11 cellular contexts compared by ENCODE assay signal in the genomic region with DNA sequence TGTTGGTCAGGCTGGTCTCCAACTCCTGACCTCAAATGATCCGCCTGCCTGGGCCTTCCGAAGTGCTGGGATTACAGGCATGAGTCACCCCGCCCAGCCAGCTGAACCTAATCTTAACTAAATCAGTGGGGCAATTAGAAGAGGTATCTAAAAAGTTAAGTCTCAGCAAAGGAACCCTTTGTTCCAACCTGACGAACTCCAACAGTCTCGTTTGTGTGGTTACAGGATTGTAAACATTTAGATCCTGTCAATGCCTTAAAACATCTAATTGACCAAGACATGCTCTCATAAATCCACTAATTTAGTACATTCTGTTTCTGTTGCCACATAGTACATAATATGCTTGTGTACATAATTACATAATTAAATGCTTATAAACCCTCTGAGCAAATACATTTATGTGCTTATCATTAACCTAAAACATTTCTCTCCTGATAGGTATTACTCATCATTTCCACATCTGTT. TPM values are rescaled to one million over a fixed set of nuclear protein-coding genes. Genes with fewer than 3 reads are reported as not detected.
DNase-seq lines count a peak whose midpoint lies in the region; ATAC-seq and TF ChIP-seq lines count a peak whose summit lies in the region.
"Had no signal": no experiment of that assay in that cellular context is flagged by ENCODE, and none has a peak within 500 bp of the region (broad histone marks: within the 10 kb centered on the region; RNA-seq: fewer than 3 reads in every experiment).

No MANE protein-coding gene starts in this region.

- no peak overlapping the region for H3K9ac ChIP-seq in HCT116 (ENCODE audit: low read length)

- peak overlapping the region; percentile 38 for H3K4me2 ChIP-seq in HCT116 (ENCODE audit: low read length)

- BruUV-seq in HCT116 (replicated peaks; lab: Mats Ljungman, UMichigan): no TSS peak

- ATAC-seq in HCT116 (peak; percentile 80), GM21825 (IDR thresholded peaks at IDR 0.05; ENCODE audit: unreplicated experiment) (no peak), HG02759 (IDR thresholded peaks at IDR 0.05; ENCODE audit: unreplicated experiment) (no peak), GM18867 (IDR thresholded peaks at IDR 0.05; ENCODE audit: unreplicated experiment) (no peak)
- ATAC-seq: left ventricle myocardium superior had no signal

- TF ChIP-seq POLR2A in HCT116 (IDR thresholded peaks at IDR 0.05; ENCODE audit: borderline replicate concordance, extremely low read depth, insufficient read depth, insufficient read length): no peak

- no peaks in the 10 kb centered on the region for H3K9me3 ChIP-seq in HCT116 (ENCODE audit: control insufficient read depth in 1 of 2, insufficient read depth in 1 of 2, low read depth in 1 of 2, low read length in 2 of 2)

- H3K4me1 ChIP-seq in HCT116 (ENCODE audit: control insufficient read depth in 1 of 2, insufficient read depth in 2 of 2, low read length in 2 of 2): peaks cover 11 to 19% of the 10 kb centered on the region in 2 experiments; a peak in 3 of 4 replicates

- RAD21 ChIA-PET in HCT116 (lab: Charles Lee; ENCODE audit: low non-redundant PET in 1 of 2, low total read pairs in 2 of 2, uncharacterized antibody in 2 of 2, unreplicated experiment in 2 of 2): no interaction called here

- H3K27me3 ChIP-seq in HCT116 (ENCODE audit: insufficient read depth, low read length): no peaks in the 10 kb centered on the region

- no peaks in the 10 kb centered on the region for H3K36me3 ChIP-seq in HCT116 (ENCODE audit: control insufficient read depth in 1 of 2, insufficient read depth in 2 of 2, low read length in 2 of 2)

- DNase-seq in A172 (ENCODE audit: low spot score) (peak; percentile 80), HCT116 (ENCODE audit: low read depth, low spot score) (peak; percentile 39), RWPE1 (ENCODE audit: low spot score) (peak; percentile 49), fibroblast of pulmonary artery (ENCODE audit: low read depth) (peak; percentile 6), SIG-M5 (lab: John Stamatoyannopoulos, UW) (no peak)
- DNase-seq: activated CD4-positive, alpha-beta T cell treated with anti-CD3 and anti-CD28 coated beads for 4 hours; AML-193; left ventricle myocardium superior had no signal

- no peaks in the 10 kb centered on the region for H3K9me2 ChIP-seq in HCT116 (ENCODE audit: insufficient read depth)

- no peaks in the 10 kb centered on the region for H4K20me1 ChIP-seq in HCT116 (ENCODE audit: insufficient read depth)

- no peaks in the 10 kb centered on the region for H3K79me2 ChIP-seq in HCT116 (ENCODE audit: insufficient read depth, low read length)

- no peak for TF ChIP-seq RAD21 in HCT116 (IDR thresholded peaks at IDR 0.05; ENCODE audit: low read depth)

- TF ChIP-seq CTCF in HCT116 (IDR thresholded peaks at IDR 0.05 in 2 of 3, conservative IDR thresholded peaks at IDR 0.05 in 1 of 3; ENCODE audit: borderline replicate concordance in 1 of 3, insufficient read depth in 1 of 3, low read depth in 2 of 3, low read length in 2 of 3) (no peak), RWPE1 (conservative IDR thresholded peaks at IDR 0.05; ENCODE audit: low read depth) (no peak), fibroblast of pulmonary artery (IDR thresholded peaks at IDR 0.05; ENCODE audit: low read length, missing control alignments) (no peak)

- intact Hi-C loops in HCT116 (cut with micrococcal nuclease): no loop called here

- POLR2A ChIA-PET in HCT116 (lab: Charles Lee) (no interaction called here), RWPE1 (lab: Yijun Ruan, JAX; ENCODE audit: low non-redundant PET) (no interaction called here)

- H3K27ac ChIP-seq in HCT116 (ENCODE audit: low read depth, low read length): no peak overlapping the region
- peak overlapping the region; percentile 50 for H3K27ac ChIP-seq in RWPE1

- H3K4me3 ChIP-seq in HCT116 (replicated peaks in 1 of 2; ENCODE audit: low read depth in 1 of 2, low read length in 2 of 2) (no peak overlapping the region), fibroblast of pulmonary artery (replicated peaks; ENCODE audit: low read depth, low read length) (no peak overlapping the region)

- CTCF ChIA-PET in HCT116 (lab: Charles Lee): no interaction called here
- CTCF ChIA-PET in RWPE1 (lab: Yijun Ruan, JAX): interaction anchor here (0.5 kb wide), 1 partner anchor 10 kb away, joined by 3 read pairs; no protein-coding TSS in a partner anchor

- peak overlapping the region; percentile 87 for H2AFZ ChIP-seq in HCT116 (ENCODE audit: low read depth, low read length, poor library complexity, severe bottlenecking)

TF ChIP-seq in HCT116, 20 proteins besides CTCF, POLR2A, EP300 and RAD21:
- TF ChIP-seq JUND (IDR thresholded peaks at IDR 0.05) (peak; percentile 36; the same call in 1 of the 2 replicates), TCF7L2 (IDR thresholded peaks at IDR 0.05; ENCODE audit: borderline replicate concordance, extremely low read depth, insufficient read depth, insufficient read length) (no peak), EGR1 (IDR thresholded peaks at IDR 0.05; ENCODE audit: low read depth) (no peak), SP1 (IDR thresholded peaks at IDR 0.05; ENCODE audit: low read depth) (0 out of 2 replicates have a peak, but pooled peaks have one; percentile 12), CEBPB (IDR thresholded peaks at IDR 0.05; ENCODE audit: low read depth) (0 out of 2 replicates have a peak, but pooled peaks have one; percentile 19), FOSL1 (IDR thresholded peaks at IDR 0.05; ENCODE audit: low read depth) (peak; percentile 39; the same call in 1 of the 2 replicates), YY1 (IDR thresholded peaks at IDR 0.05; ENCODE audit: extremely low read depth, insufficient replicate concordance, low read depth, low read length) (no peak), EZH2phosphoT487 (IDR thresholded peaks at IDR 0.05; ENCODE audit: borderline replicate concordance) (no peak)
- TF ChIP-seq, protein P1, sequence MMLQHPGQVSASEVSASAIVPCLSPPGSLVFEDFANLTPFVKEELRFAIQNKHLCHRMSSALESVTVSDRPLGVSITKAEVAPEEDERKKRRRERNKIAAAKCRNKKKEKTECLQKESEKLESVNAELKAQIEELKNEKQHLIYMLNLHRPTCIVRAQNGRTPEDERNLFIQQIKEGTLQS (IDR thresholded peaks at IDR 0.05): no peak

RNA-seq across cellular contexts. Expression of a gene that starts 31.1 kb away (rescaled TPM):
- 35.3 and 37.5 TPM in 2 replicates for total RNA-seq in A172 (2014; rRNA removed; shearing (Covaris generic))
- total RNA-seq in HCT116 (2021; ENCODE audit: unreplicated experiment): 118 TPM
- 62.6 and 81.7 TPM in 2 replicates for polyA plus RNA-seq in HCT116 (2012)
